15 cellular contexts compared by ENCODE assay signal in genomic region chr10:93762979-93763391, GRCh38. TPM values are rescaled to one million over a fixed set of nuclear protein-coding genes. Genes with fewer than 3 reads are reported as not detected.
A peak's percentile ranks its signal among the peaks of the same experiment; 100 is the strongest.
DNase-seq lines count a peak whose midpoint lies in the region; ATAC-seq and FAIRE-seq lines count a peak whose summit lies in the region.
"Had no signal": no experiment of that assay in that cellular context is flagged by ENCODE, and none has a peak within 500 bp of the region (broad histone marks: within the 10 kb centered on the region; RNA-seq: fewer than 3 reads in every experiment).

No MANE protein-coding gene starts in this region.

- no peaks in the 10 kb centered on the region for H3K9me3 Mint-ChIP-seq in natural killer cell treated with Interleukin-12 subunit alpha and Interleukin-12 subunit beta and Interleukin-15 and Interleukin-18, amount 100 ng/mL, for 72 hours
- H3K9me3 Mint-ChIP-seq: activated B cell treated with CpG ODN at 0.5 μM for 24 hours, IgD-negative memory B cell had no signal

- H3K36me3 ChIP-seq in endocrine pancreas (ENCODE audit: control insufficient read depth, insufficient read depth, low read length), result no peaks in the 10 kb centered on the region
- H3K36me3 ChIP-seq: gastroesophageal sphincter, neutrophil, vagina had no signal

- DNase-seq in Ammon's horn (ENCODE audit: low spot score) (peak; percentile 61), RCC 7860 (ENCODE audit: low spot score) (no peak), Kasumi-1 (lab: John Stamatoyannopoulos, UW) (no peak)
- DNase-seq in natural killer cell treated with Interleukin-12 subunit alpha and Interleukin-12 subunit beta and Interleukin-15 and Interleukin-18, amount 100 ng/mL, for 72 hours (ENCODE audit: low spot score), result no peak
- DNase-seq: activated B cell treated with CpG ODN at 0.5 μM for 24 hours, amniotic stem cell, left colon had no signal

- H3K9me3 ChIP-seq in endocrine pancreas (ENCODE audit: control insufficient read depth, low read length), result no peaks in the 10 kb centered on the region
- H3K9me3 ChIP-seq: gastroesophageal sphincter, neutrophil, vagina had no signal

- no peaks in the 10 kb centered on the region for H3K27me3 ChIP-seq in endocrine pancreas (ENCODE audit: control insufficient read depth, insufficient read depth, low read length)
- H3K27me3 ChIP-seq: vagina had no signal

- peaks cover 4% of the 10 kb centered on the region for H3K4me1 ChIP-seq in endocrine pancreas (ENCODE audit: control insufficient read depth, insufficient read depth, low read length)
- H3K4me1 ChIP-seq: vagina had no signal

- no peaks in the 10 kb centered on the region for H3K36me3 Mint-ChIP-seq in natural killer cell treated with Interleukin-12 subunit alpha and Interleukin-12 subunit beta and Interleukin-15 and Interleukin-18, amount 100 ng/mL, for 72 hours
- H3K36me3 Mint-ChIP-seq: IgD-negative memory B cell had no signal

- peak overlapping the region; percentile 66 for H3K4me3 ChIP-seq in endocrine pancreas (ENCODE audit: control insufficient read depth, insufficient read depth, low read length)
- H3K4me3 ChIP-seq: gastroesophageal sphincter, vagina had no signal

- H3K27ac Mint-ChIP-seq in natural killer cell treated with Interleukin-12 subunit alpha and Interleukin-12 subunit beta and Interleukin-15 and Interleukin-18, amount 100 ng/mL, for 72 hours, result no peak overlapping the region
- H3K27ac Mint-ChIP-seq: activated B cell treated with CpG ODN at 0.5 μM for 24 hours, IgD-negative memory B cell had no signal

- H3K4me3 Mint-ChIP-seq in natural killer cell treated with Interleukin-12 subunit alpha and Interleukin-12 subunit beta and Interleukin-15 and Interleukin-18, amount 100 ng/mL, for 72 hours, result no peak overlapping the region
- H3K4me3 Mint-ChIP-seq: activated B cell treated with CpG ODN at 0.5 μM for 24 hours, IgD-negative memory B cell had no signal

- H3K9ac ChIP-seq in endocrine pancreas (ENCODE audit: control insufficient read depth, insufficient read depth, low read length), result no peak overlapping the region

- peaks cover 0 to under 1% of the 10 kb centered on the region in 2 donors for H3K4me1 Mint-ChIP-seq in natural killer cell treated with Interleukin-12 subunit alpha and Interleukin-12 subunit beta and Interleukin-15 and Interleukin-18, amount 100 ng/mL, for 72 hours (ENCODE audit: low read depth in 2 of 2)

- ATAC-seq in GM19395 (IDR thresholded peaks at IDR 0.05; ENCODE audit: unreplicated experiment), result peak; percentile 87
- peak; percentile 46 for ATAC-seq in HG03469 (IDR thresholded peaks at IDR 0.05; ENCODE audit: unreplicated experiment)
- no peak for ATAC-seq in HG03571 (IDR thresholded peaks at IDR 0.05; ENCODE audit: unreplicated experiment)
- ATAC-seq in natural killer cell treated with Interleukin-12 subunit alpha and Interleukin-12 subunit beta and Interleukin-15 and Interleukin-18, amount 100 ng/mL, for 72 hours, result no peak
- ATAC-seq: gastroesophageal sphincter, left colon had no signal

- FAIRE-seq in RCC 7860 (lab: Jason Lieb, UNC), result no peak

- H3K27me3 Mint-ChIP-seq in natural killer cell treated with Interleukin-12 subunit alpha and Interleukin-12 subunit beta and Interleukin-15 and Interleukin-18, amount 100 ng/mL, for 72 hours, result peaks cover 32 to 67% of the 10 kb centered on the region in 2 donors

RNA-seq across cellular contexts. Expression of gene LGI1, which starts 5.2 kb away (rescaled TPM):
- total RNA-seq in natural killer cell treated with Interleukin-12 subunit alpha and Interleukin-12 subunit beta and Interleukin-15 and Interleukin-18, amount 100 ng/mL, for 72 hours, result not detected
- total RNA-seq: activated B cell treated with CpG ODN at 0.5 μM for 24 hours had no signal

Comparison
In these comparisons a context has a peak if more than half of its experiments do, and no peak if none do; other contexts are left out.
1. ATAC-seq: peak in GM19395 (single experiment) and HG03469 (single experiment); none in HG03571 (single experiment) and natural killer cell treated with Interleukin-12 subunit alpha and Interleukin-12 subunit beta and Interleukin-15 and Interleukin-18, amount 100 ng/mL, for 72 hours (0 of 2).